14 cellular contexts compared by ENCODE assay signal in the genomic region with DNA sequence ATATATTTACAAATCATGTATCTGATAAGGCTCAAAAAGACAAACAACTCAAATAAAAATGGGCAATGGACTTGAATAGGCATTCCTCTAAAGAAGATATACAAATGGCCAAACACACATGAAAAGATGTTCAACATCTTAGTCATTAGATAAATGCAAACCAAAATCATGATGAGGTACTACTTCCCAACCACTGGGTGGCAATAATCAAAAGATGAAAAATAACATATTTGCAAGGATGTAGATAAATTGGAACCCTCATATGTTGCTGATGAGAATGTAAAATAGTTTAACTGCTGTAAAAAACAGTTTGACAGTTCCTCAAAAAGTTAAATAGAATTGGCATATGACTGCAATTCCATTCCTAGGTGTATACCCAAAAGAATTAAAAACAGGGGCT.
DNase-seq lines count a peak whose midpoint lies in the region; ATAC-seq and TF ChIP-seq lines count a peak whose summit lies in the region.
"Had no signal": no experiment of that assay in that cellular context is flagged by ENCODE, and none has a peak within 500 bp of the region (broad histone marks: within the 10 kb centered on the region; RNA-seq: fewer than 3 reads in every experiment).

No MANE protein-coding gene starts in this region.

- ATAC-seq in GM18873 (IDR thresholded peaks at IDR 0.05; ENCODE audit: low FRiP score, unreplicated experiment) (no peak), left colon (no peak)

- peak; percentile 9 for DNase-seq in Jurkat, Clone E6-1 (ENCODE audit: low read depth, low spot score)
- DNase-seq in adrenal gland (no peak), kidney tubule cell (ENCODE audit: low spot score) (peak; percentile 32), substantia nigra (lab: John Stamatoyannopoulos, UW) (no peak), hepatic stellate cell (ENCODE audit: low spot score) (no peak), left colon (no peak)
- DNase-seq: activated CD4-positive, alpha-beta memory T cell treated with anti-CD3 and anti-CD28 coated beads for 36 hours; Calu3; effector CD4-positive, alpha-beta T cell; NCI-H510A; ovary; stimulated activated CD4-positive, alpha-beta T cell treated with anti-CD3 and anti-CD28 coated beads, Interleukin-4, amount 100 ng/mL, for 1 hour had no signal

- no peaks in the 10 kb centered on the region for H3K36me3 ChIP-seq in adrenal gland (replicated peaks in 1 of 2)
- H3K36me3 ChIP-seq: ovary had no signal

- no peaks in the 10 kb centered on the region for H3K9me3 ChIP-seq in adrenal gland (replicated peaks in 1 of 3)
- H3K9me3 ChIP-seq: ovary had no signal

- no peaks in the 10 kb centered on the region for H3K4me1 ChIP-seq in adrenal gland (replicated peaks in 1 of 2)

- H3K27ac ChIP-seq in C4-2B (no peak overlapping the region), adrenal gland (no peak overlapping the region), substantia nigra (ENCODE audit: low read depth, low read length, poor library complexity, severe bottlenecking) (no peak overlapping the region)
- H3K27ac ChIP-seq: ovary had no signal

- H3K27me3 ChIP-seq in adrenal gland = no peaks in the 10 kb centered on the region
- H3K27me3 ChIP-seq: ovary had no signal

- TF ChIP-seq CTCF in C4-2B (conservative IDR thresholded peaks at IDR 0.05) = peak; percentile 46
- peak in 4 of 6 experiments; percentile 17 to 38 (median 28) for TF ChIP-seq CTCF in adrenal gland (IDR thresholded peaks at IDR 0.05)

- H3K4me3 ChIP-seq in Jurkat, Clone E6-1 (ENCODE audit: low read length) = no peak overlapping the region
- H3K4me3 ChIP-seq in adrenal gland = no peak overlapping the region
- H3K4me3 ChIP-seq: ovary had no signal

- TF ChIP-seq POLR2A in adrenal gland (IDR thresholded peaks at IDR 0.05) = no peak

- intact Hi-C loops in adrenal gland (cut with DNase I) (no loop called here), left colon (cut with DNase I, micrococcal nuclease) (no loop called here)

Comparison
In these comparisons a context has a peak if more than half of its experiments do, and no peak if none do; other contexts are left out.
1. DNase-seq: peak in Jurkat, Clone E6-1 (single experiment) and kidney tubule cell (single experiment); none in adrenal gland (0 of 7), substantia nigra (0 of 49), hepatic stellate cell (single experiment) and left colon (0 of 2).